20 cellular contexts compared by ENCODE assay signal in the genomic region with DNA sequence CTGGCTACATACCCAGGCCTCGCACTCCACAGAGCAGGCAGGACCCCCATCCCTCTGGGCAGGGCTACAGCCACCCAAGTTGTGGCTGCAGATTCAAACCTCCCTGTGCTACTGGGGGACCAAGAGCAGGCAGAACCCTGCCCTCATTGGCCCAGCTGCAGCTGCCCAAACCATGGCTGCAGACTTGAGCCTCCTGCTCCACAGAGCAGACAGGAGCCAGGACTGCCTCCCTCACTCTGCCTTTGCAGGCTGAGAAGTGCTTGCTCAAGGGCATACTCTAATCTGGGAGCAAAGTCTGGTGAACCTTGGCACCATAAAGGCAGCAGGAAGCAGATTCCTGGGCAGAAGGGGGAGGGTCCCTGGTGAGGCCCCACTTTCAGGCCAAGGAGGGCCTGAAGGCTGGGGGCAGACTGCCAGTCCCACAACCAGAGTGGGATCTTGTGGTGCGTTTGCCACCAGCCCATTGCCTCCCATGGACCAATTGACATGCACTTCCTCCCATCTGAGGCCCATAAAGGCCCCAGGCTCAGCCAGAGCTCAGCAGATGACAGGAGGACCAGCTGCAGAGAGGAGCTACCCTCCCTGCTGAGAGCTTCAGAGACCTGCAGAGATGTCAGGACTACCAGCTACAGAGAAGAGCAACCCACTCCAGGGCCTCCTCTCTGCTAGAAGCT.
DNase-seq lines count a peak whose midpoint lies in the region; ATAC-seq, FAIRE-seq and TF ChIP-seq lines count a peak whose summit lies in the region.
"Had no signal": no experiment of that assay in that cellular context is flagged by ENCODE, and none has a peak within 500 bp of the region (broad histone marks: within the 10 kb centered on the region; RNA-seq: fewer than 3 reads in every experiment).

No MANE protein-coding gene starts in this region.

- no peaks in the 10 kb centered on the region for H3K79me1 ChIP-seq in neuronal stem cell (ENCODE audit: low read depth, low read length)

- H3K4me3 ChIP-seq in HepG2 (replicated peaks in 1 of 3; ENCODE audit: insufficient read depth in 1 of 3, low read depth in 2 of 3, low read length in 3 of 3) (no peak overlapping the region), neuronal stem cell (ENCODE audit: low read length in 2 of 2) (peak overlapping the region in 1 of 2 donors; percentile 67), PC-9 (no peak overlapping the region), smooth muscle cell (no peak overlapping the region)
- H3K4me3 ChIP-seq: GM23338 had no signal

- H3K4me1 Mint-ChIP-seq in stimulated activated memory B cell treated with anti-CD40 and anti-IgM and Interleukin-4, amounts not matched to agents 10 μg/mL and 1 μg/mL and 100 μg/mL, for 72 hours: no peaks in the 10 kb centered on the region
- H3K4me1 Mint-ChIP-seq: CD4-positive, alpha-beta memory T cell; GM23338; H9 had no signal

- no peak overlapping the region for H4K91ac ChIP-seq in neuronal stem cell (ENCODE audit: low read depth, low read length, poor library complexity)

- H3K27ac Mint-ChIP-seq in stimulated activated memory B cell treated with anti-CD40 and anti-IgM and Interleukin-4, amounts not matched to agents 10 μg/mL and 1 μg/mL and 100 μg/mL, for 72 hours: no peak overlapping the region
- H3K27ac Mint-ChIP-seq: CD4-positive, alpha-beta memory T cell; GM23338; H9 had no signal

- no peak overlapping the region for H3K4ac ChIP-seq in neuronal stem cell (ENCODE audit: low read length)

- no peak overlapping the region for H3K4me2 ChIP-seq in HepG2 (ENCODE audit: low read depth, low read length)
- no peak overlapping the region for H3K4me2 ChIP-seq in neuronal stem cell (ENCODE audit: insufficient read depth, low read length, poor library complexity, severe bottlenecking)
- H3K4me2 ChIP-seq in PC-9: no peak overlapping the region
- H3K4me2 ChIP-seq in smooth muscle cell: no peak overlapping the region
- H3K4me2 ChIP-seq: GM23338 had no signal

- peak overlapping the region; percentile 65 for H3K18ac ChIP-seq in neuronal stem cell (ENCODE audit: low read length)

- H3K9me3 Mint-ChIP-seq in stimulated activated memory B cell treated with anti-CD40 and anti-IgM and Interleukin-4, amounts not matched to agents 10 μg/mL and 1 μg/mL and 100 μg/mL, for 72 hours: peaks cover 3% of the 10 kb centered on the region
- H3K9me3 Mint-ChIP-seq: H9 had no signal

- H3K4me3 Mint-ChIP-seq in stimulated activated memory B cell treated with anti-CD40 and anti-IgM and Interleukin-4, amounts not matched to agents 10 μg/mL and 1 μg/mL and 100 μg/mL, for 72 hours: no peak overlapping the region
- H3K4me3 Mint-ChIP-seq: CD4-positive, alpha-beta memory T cell; GM23338; H9 had no signal

- TF ChIP-seq CTCF in HepG2 (CRISPR knock-in tag; IDR thresholded peaks at IDR 0.05) (no peak), PC-9 (conservative IDR thresholded peaks at IDR 0.05) (no peak), smooth muscle cell (IDR thresholded peaks at IDR 0.05; ENCODE audit: borderline replicate concordance, insufficient read depth, poor library complexity, severe bottlenecking) (no peak)

- no peak overlapping the region for H2AK5ac ChIP-seq in neuronal stem cell (ENCODE audit: low read depth, low read length)

- no peak overlapping the region for H2BK12ac ChIP-seq in neuronal stem cell (ENCODE audit: low read length)

- H3K79me2 ChIP-seq in HepG2 (ENCODE audit: insufficient read depth, low read length) (no peaks in the 10 kb centered on the region), PC-9 (ENCODE audit: low read depth) (no peaks in the 10 kb centered on the region), smooth muscle cell (ENCODE audit: low read depth) (no peaks in the 10 kb centered on the region)

- 17% methylated on average over 1 of the region's 2 CpGs for WGBS in HepG2 (ENCODE audit: low lambda C conversion rate)
- no CpG with 5 or more reads among the region's 2 CpGs for WGBS in neuronal stem cell (ENCODE audit: extremely low coverage in 2 of 2, insufficient read length in 2 of 2, insufficient replicate concordance in 1 of 2), 2 donors
- WGBS in smooth muscle cell (ENCODE audit: low lambda C conversion rate): 92% methylated on average over 2 of the region's 2 CpGs

- no peak overlapping the region for H2BK5ac ChIP-seq in neuronal stem cell (ENCODE audit: low read length)

- FAIRE-seq in HepG2 (lab: Jason Lieb, UNC): no peak
- FAIRE-seq: GM12891, GM18507 had no signal

- intact Hi-C loops in HepG2 (cut with micrococcal nuclease; ENCODE audit: unreplicated experiment): no loop called here
- intact Hi-C loops in posterior vena cava (cut with DNase I): no loop called here
- intact Hi-C loops in PC-9 (cut with micrococcal nuclease; ENCODE audit: unreplicated experiment): no loop called here

- H3K27me3 ChIP-seq in HepG2 (ENCODE audit: control insufficient read depth in 1 of 2, insufficient read depth in 2 of 2, low read length in 2 of 2): no peaks in the 10 kb centered on the region
- H3K27me3 ChIP-seq in neuronal stem cell (ENCODE audit: control insufficient read depth in 3 of 3, insufficient read depth in 3 of 3, low read depth in 1 of 3, low read length in 3 of 3): no peaks in the 10 kb centered on the region
- H3K27me3 ChIP-seq in PC-9 (ENCODE audit: insufficient read depth, low read depth): no peaks in the 10 kb centered on the region
- H3K27me3 ChIP-seq in smooth muscle cell (ENCODE audit: low read depth): no peaks in the 10 kb centered on the region

- ATAC-seq in HepG2: peak; percentile 75
- peak; percentile 35 for ATAC-seq in stimulated activated memory B cell treated with anti-CD40 and anti-IgM and Interleukin-4, amounts not matched to agents 10 μg/mL and 1 μg/mL and 100 μg/mL, for 72 hours
- ATAC-seq: GM23338, HCT116 had no signal

- DNase-seq in HepG2 (ENCODE audit: low spot score) (no peak), neuronal stem cell (ENCODE audit: low spot score) (no peak), posterior vena cava (ENCODE audit: low spot score) (peak; percentile 76), PC-9 (no peak), SW480 (ENCODE audit: low spot score) (no peak), smooth muscle cell (lab: John Stamatoyannopoulos, UW; ENCODE audit: unreplicated experiment) (no peak)
- no peak for DNase-seq in activated CD4-positive, alpha-beta T cell treated with anti-CD3 and anti-CD28 coated beads for 4 hours
- DNase-seq: C1 segment of cervical spinal cord, Calu3, COR-L47, DMS53, DMS79 treated with DMSO at 0.1 percent for 48 hours, GF-D8, H9 had no signal

- TF ChIP-seq EP300 in HepG2 (IDR thresholded peaks at IDR 0.05; ENCODE audit: low read depth in 2 of 2, low read length in 2 of 2): no peak
- TF ChIP-seq EP300 in HepG2 (CRISPR knock-in tag; IDR thresholded peaks at IDR 0.05; ENCODE audit: borderline replicate concordance): no peak

- H2AFZ ChIP-seq in HepG2 (ENCODE audit: low read length) (no peak overlapping the region), neuronal stem cell (ENCODE audit: low read length) (no peak overlapping the region), PC-9 (no peak overlapping the region), smooth muscle cell (ENCODE audit: low read depth) (no peak overlapping the region)
- H2AFZ ChIP-seq: GM23338 had no signal

- no peaks in the 10 kb centered on the region for H3K36me3 Mint-ChIP-seq in stimulated activated memory B cell treated with anti-CD40 and anti-IgM and Interleukin-4, amounts not matched to agents 10 μg/mL and 1 μg/mL and 100 μg/mL, for 72 hours
- H3K36me3 Mint-ChIP-seq: CD4-positive, alpha-beta memory T cell had no signal

- H3F3A ChIP-seq in PC-9 (ENCODE audit: insufficient read depth, low read depth): no peaks in the 10 kb centered on the region
- H3F3A ChIP-seq in smooth muscle cell (ENCODE audit: low read depth): no peaks in the 10 kb centered on the region

- no peak overlapping the region for H3K23ac ChIP-seq in neuronal stem cell (ENCODE audit: low read depth, low read length, poor library complexity)

- H3K36me3 ChIP-seq in HepG2 (replicated peaks in 1 of 2; ENCODE audit: control insufficient read depth in 1 of 2, insufficient read depth in 2 of 2, low read length in 2 of 2): no peaks in the 10 kb centered on the region
- H3K36me3 ChIP-seq in neuronal stem cell (replicated peaks in 1 of 2; ENCODE audit: control insufficient read depth in 2 of 2, insufficient read depth in 2 of 2, low read length in 2 of 2): no peaks in the 10 kb centered on the region
- no peaks in the 10 kb centered on the region for H3K36me3 ChIP-seq in PC-9 (ENCODE audit: low read depth)
- no peaks in the 10 kb centered on the region for H3K36me3 ChIP-seq in smooth muscle cell (ENCODE audit: low read depth)

- TF ChIP-seq RAD21 in HepG2 (CRISPR knock-in tag; IDR thresholded peaks at IDR 0.05): no peak

- peaks cover 4% of the 10 kb centered on the region; the same call in 1 of the 2 replicates for H3K9me2 ChIP-seq in PC-9 (ENCODE audit: insufficient read depth)

- BruUV-seq in HepG2 (replicated peaks; lab: Mats Ljungman, UMichigan): no TSS peak
- BruUV-seq in PC-9 (replicated peaks; lab: Mats Ljungman, UMichigan): no TSS peak

- H2BK15ac ChIP-seq in neuronal stem cell (ENCODE audit: low read length): no peak overlapping the region

- H2BK120ac ChIP-seq in neuronal stem cell (ENCODE audit: low read depth, low read length): no peak overlapping the region

- no peaks in the 10 kb centered on the region for H3K27me3 Mint-ChIP-seq in stimulated activated memory B cell treated with anti-CD40 and anti-IgM and Interleukin-4, amounts not matched to agents 10 μg/mL and 1 μg/mL and 100 μg/mL, for 72 hours
- H3K27me3 Mint-ChIP-seq: CD4-positive, alpha-beta memory T cell had no signal

- CTCF ChIA-PET in HepG2 (lab: Yijun Ruan, JAX; ENCODE audit: low intra/inter-chr PET ratio, low total read pairs) (no interaction called here), PC-9 (lab: Charles Lee) (no interaction called here)

- H4K8ac ChIP-seq in neuronal stem cell (ENCODE audit: low read depth, low read length): no peak overlapping the region

- H3K9ac ChIP-seq in HepG2 (ENCODE audit: insufficient read depth, low read depth, low read length) (no peak overlapping the region), neuronal stem cell (ENCODE audit: low read depth, low read length, poor library complexity) (no peak overlapping the region), smooth muscle cell (ENCODE audit: low read depth) (no peak overlapping the region)

- POLR2A ChIA-PET in HepG2 (lab: Yijun Ruan, JAX) (no interaction called here), PC-9 (lab: Charles Lee; ENCODE audit: unreplicated experiment) (no interaction called here)

- H4K20me1 ChIP-seq in HepG2 (ENCODE audit: insufficient read depth, low read length) (no peaks in the 10 kb centered on the region), PC-9 (ENCODE audit: insufficient read depth) (no peaks in the 10 kb centered on the region), smooth muscle cell (ENCODE audit: low read depth) (no peaks in the 10 kb centered on the region)

- H3K27ac ChIP-seq in HepG2 (ENCODE audit: extremely low read length, insufficient read depth, low read length): no peak overlapping the region
- no peak overlapping the region for H3K27ac ChIP-seq in neuronal stem cell (replicated peaks; ENCODE audit: low read length)
- no peak overlapping the region for H3K27ac ChIP-seq in PC-9
- H3K27ac ChIP-seq in smooth muscle cell (ENCODE audit: low read depth): no peak overlapping the region

- H3K9me3 ChIP-seq in HepG2 (ENCODE audit: low read length) (no peaks in the 10 kb centered on the region), neuronal stem cell (replicated peaks in 1 of 2; ENCODE audit: control insufficient read depth in 2 of 2, insufficient read depth in 1 of 2, low read depth in 1 of 2, low read length in 2 of 2) (no peaks in the 10 kb centered on the region), PC-9 (ENCODE audit: insufficient read depth, low read depth) (no peaks in the 10 kb centered on the region), smooth muscle cell (replicated peaks; ENCODE audit: low read depth) (no peaks in the 10 kb centered on the region)

- no peak overlapping the region for H3K14ac ChIP-seq in neuronal stem cell (ENCODE audit: low read length)

- in situ Hi-C loops in HepG2 (cut with HindIII; ENCODE audit: extremely low pct_ligation_motif_present, low pct_unique_long_range_greater_than_20kb): no loop called here

- no peak for TF ChIP-seq POLR2A in HepG2 (IDR thresholded peaks at IDR 0.05; ENCODE audit: insufficient read depth in 1 of 2, low read depth in 2 of 2, low read length in 2 of 2)

- H3K4me1 ChIP-seq in HepG2 (ENCODE audit: insufficient read depth, low read length) (no peaks in the 10 kb centered on the region), neuronal stem cell (ENCODE audit: control insufficient read depth in 2 of 2, insufficient read depth in 1 of 2, low read depth in 1 of 2, low read length in 2 of 2) (no peaks in the 10 kb centered on the region), PC-9 (replicated peaks; ENCODE audit: insufficient read depth) (no peaks in the 10 kb centered on the region), smooth muscle cell (ENCODE audit: low read depth) (no peaks in the 10 kb centered on the region)
